8 cellular contexts compared by ENCODE assay signal in the genomic region with DNA sequence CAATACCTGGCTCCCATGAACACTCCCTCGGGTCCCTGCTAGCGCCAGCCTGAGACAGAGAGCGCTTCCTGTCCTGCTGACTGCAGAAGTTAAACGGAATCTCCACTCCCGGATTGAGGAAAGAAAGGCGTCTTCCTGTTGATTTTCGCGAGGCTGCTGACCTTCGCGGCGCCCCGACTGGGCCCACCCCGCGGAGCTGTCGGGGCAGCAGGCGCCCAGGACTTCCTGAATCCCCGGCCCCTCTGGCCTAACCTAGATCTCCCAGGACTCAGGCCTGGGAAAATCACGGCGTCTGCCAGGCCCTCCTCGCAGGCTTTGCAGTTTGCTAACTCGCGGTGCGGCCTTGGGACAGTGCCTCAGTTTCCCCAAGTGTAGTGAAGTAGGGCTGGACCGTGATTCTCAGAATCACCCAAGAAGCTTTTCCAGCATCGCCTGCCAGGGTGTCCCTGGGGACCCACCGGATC.
DNase-seq lines count a peak whose midpoint lies in the region; ATAC-seq and TF ChIP-seq lines count a peak whose summit lies in the region.

No MANE protein-coding gene starts in this region.

- TF ChIP-seq CTCF in GM12865 (IDR thresholded peaks at IDR 0.05; ENCODE audit: insufficient read depth, low read depth, low read length, missing control alignments) (no peak), adrenal gland (IDR thresholded peaks at IDR 0.05) (no peak)

- DNase-seq in GM12865 (ENCODE audit: low read depth) (no peak), adrenal gland (peak in 4 of 7 donors; percentile 12 to 55 (median 26)), sciatic nerve (ENCODE audit: low spot score) (no peak), NOMO-1 (lab: John Stamatoyannopoulos, UW; ENCODE audit: unreplicated experiment in 2 of 2) (no peak), GM03348 (ENCODE audit: low spot score) (no peak)
- no peak for DNase-seq in activated CD4-positive, alpha-beta T cell treated with anti-CD3 and anti-CD28 coated beads for 4 hours

- H3K9me3 ChIP-seq in adrenal gland (replicated peaks in 1 of 3), result no peaks in the 10 kb centered on the region

- intact Hi-C loops in adrenal gland (cut with DNase I) (no loop called here), sciatic nerve (cut with DNase I) (no loop called here)

- ATAC-seq in sciatic nerve (peak; percentile 57), GM19328 (IDR thresholded peaks at IDR 0.05; ENCODE audit: unreplicated experiment) (no peak)

- H3K27me3 ChIP-seq in adrenal gland, result peaks cover 18% of the 10 kb centered on the region

- H3K36me3 ChIP-seq in adrenal gland (replicated peaks in 1 of 2), result no peaks in the 10 kb centered on the region

- no peak for TF ChIP-seq POLR2A in adrenal gland (IDR thresholded peaks at IDR 0.05)

- no peaks in the 10 kb centered on the region for H3K4me1 ChIP-seq in adrenal gland (replicated peaks in 1 of 2)

- H3K27ac ChIP-seq in adrenal gland, result peak overlapping the region in 4 of 5 donors; percentile 21 to 88 (median 49)

- 0 to 5% (median 3%) methylated on average over 1 to 26 of the region's 26 CpGs for WGBS in adrenal gland, 4 donors

- H3K4me3 ChIP-seq in GM12865 (ENCODE audit: low read depth, low read length), result peak overlapping the region; percentile 16; the same call in 1 of the 2 replicates
- H3K4me3 ChIP-seq in adrenal gland, result peak overlapping the region in 2 of 4 donors; percentile 11 to 63
- H3K4me3 ChIP-seq in iPS-11a (ENCODE audit: low read depth, low read length), result peak overlapping the region; percentile 33

Comparison
In these comparisons a context has a peak if more than half of its experiments do, and no peak if none do; other contexts are left out.
1. DNase-seq: peak in adrenal gland (4 of 7); none in GM12865 (single experiment), sciatic nerve (single experiment), activated CD4-positive, alpha-beta T cell treated with anti-CD3 and anti-CD28 coated beads for 4 hours (0 of 2), NOMO-1 (0 of 2) and GM03348 (single experiment).